In genomic region chr2:127701651-127702394, GRCh38 we compare ENCODE assay signal across 8 cellular contexts. TPM values are rescaled to one million over a fixed set of nuclear protein-coding genes. Genes with fewer than 3 reads are reported as not detected.
DNase-seq lines count a peak whose midpoint lies in the region; ATAC-seq, FAIRE-seq and TF ChIP-seq lines count a peak whose summit lies in the region.

No MANE protein-coding gene starts in this region.

- POLR2A ChIA-PET in endothelial cell of umbilical vein (lab: Charles Lee), result interaction anchor here (0.6 kb wide), 1 partner anchor 27 kb away, joined by 3 read pairs; the partner anchor contains the start of gene LIMS2

- intact Hi-C loops in endothelial cell of umbilical vein (cut with micrococcal nuclease), result loop anchor here (1.0 to 5.0 kb wide), 6 partner anchors 27 to 195 kb away; partner anchors contain the start of genes IWS1 and LIMS2

- H3K27me3 ChIP-seq in endothelial cell of umbilical vein (ENCODE audit: control insufficient read depth in 2 of 2, insufficient read depth in 2 of 2, low read length in 2 of 2) (no peaks in the 10 kb centered on the region), mononuclear cell (ENCODE audit: insufficient read depth, low read length) (no peaks in the 10 kb centered on the region)

- H3K9me1 ChIP-seq in endothelial cell of umbilical vein (replicated peaks; ENCODE audit: control insufficient read depth, extremely low read depth, insufficient read depth, low read length), result no peaks in the 10 kb centered on the region

- peak overlapping the region; percentile 86 for H3K4me2 ChIP-seq in endothelial cell of umbilical vein (ENCODE audit: insufficient read depth, low read length)

- H3K27ac ChIP-seq in endothelial cell of umbilical vein (ENCODE audit: insufficient read depth, low read depth, low read length), result peak overlapping the region; percentile 85

- H3K36me3 ChIP-seq in endothelial cell of umbilical vein (ENCODE audit: control insufficient read depth in 2 of 2, extremely low read depth in 1 of 2, insufficient read depth in 2 of 2, low read length in 2 of 2), result peaks cover 0 to 2% of the 10 kb centered on the region in 2 experiments

- ATAC-seq in GM19455 (IDR thresholded peaks at IDR 0.05; ENCODE audit: unreplicated experiment) (peak; percentile 51), HG03575 (IDR thresholded peaks at IDR 0.05; ENCODE audit: extremely low read depth, insufficient number of reproducible peaks, low FRiP score, unreplicated experiment) (peak; percentile 23)

- dilution Hi-C loops in endothelial cell of umbilical vein (cut with MboI; ENCODE audit: extremely low pct_ligation_motif_present, low sequenced_read_pairs), result no loop called here

- BruUV-seq in endothelial cell of umbilical vein (replicated peaks; lab: Mats Ljungman, UMichigan), result no TSS peak

- peaks cover 11% of the 10 kb centered on the region for H3K79me2 ChIP-seq in endothelial cell of umbilical vein (ENCODE audit: control insufficient read depth, insufficient read depth, low read length)

- H4K20me1 ChIP-seq in endothelial cell of umbilical vein (replicated peaks; ENCODE audit: control insufficient read depth, extremely low read depth, insufficient read depth, low read length), result no peaks in the 10 kb centered on the region

- peak; percentile 68 for FAIRE-seq in endothelial cell of umbilical vein (lab: Jason Lieb, UNC)

- H3K4me1 ChIP-seq in endothelial cell of umbilical vein (ENCODE audit: control insufficient read depth, extremely low read depth, insufficient read depth, low read length), result peaks cover 17% of the 10 kb centered on the region
- peaks cover 42% of the 10 kb centered on the region for H3K4me1 ChIP-seq in mononuclear cell (ENCODE audit: insufficient read depth, low read length)

- DNase-seq in COLO668 (lab: John Stamatoyannopoulos, UW; ENCODE audit: unreplicated experiment), result peak; percentile 90
- peak; percentile 82 for DNase-seq in NOMO-1 treated with DMSO at 0.1 percent for 48 hours (lab: John Stamatoyannopoulos, UW; ENCODE audit: unreplicated experiment)
- DNase-seq in activated CD8-positive, alpha-beta memory T cell treated with anti-CD3 and anti-CD28 coated beads, Interleukin-2, amount 50 U/mL, for 24 hours (ENCODE audit: extremely low read depth), result peak; percentile 41
- peak; percentile 80 for DNase-seq in endothelial cell of umbilical vein (ENCODE audit: low read depth, low spot score)
- peak; percentile 49 to 62 for DNase-seq in stimulated activated CD8-positive, alpha-beta memory T cell treated with anti-CD3 and anti-CD28 coated beads, Interleukin-4, amount 100 ng/mL, for 1 hour (ENCODE audit: low read depth in 2 of 2, low spot score in 1 of 2)

- TF ChIP-seq CTCF in endothelial cell of umbilical vein (IDR thresholded peaks at IDR 0.05; ENCODE audit: extremely low read depth in 1 of 2, insufficient read depth in 1 of 2, low read depth in 1 of 2, low read length in 2 of 2), result peak in 1 of 2 donors; percentile 33

- H3K4me3 ChIP-seq in endothelial cell of umbilical vein (replicated peaks in 1 of 3; ENCODE audit: insufficient read depth in 1 of 3, low read depth in 1 of 3, low read length in 3 of 3) (peak overlapping the region; percentile 40 to 79 (median 45)), mononuclear cell (ENCODE audit: low read length) (peak overlapping the region; percentile 82)

- no peak for TF ChIP-seq POLR2A in endothelial cell of umbilical vein (IDR thresholded peaks at IDR 0.05; ENCODE audit: low read depth, low read length)

- peak overlapping the region; percentile 97 for H2AFZ ChIP-seq in endothelial cell of umbilical vein (ENCODE audit: low read depth, low read length)

- H3K9me3 ChIP-seq in endothelial cell of umbilical vein (replicated peaks; ENCODE audit: control insufficient read depth, insufficient read depth, low read length), result no peaks in the 10 kb centered on the region
- H3K9me3 ChIP-seq in mononuclear cell (ENCODE audit: low read depth, low read length), result no peaks in the 10 kb centered on the region

- CTCF ChIA-PET in endothelial cell of umbilical vein (lab: Charles Lee), result interaction anchor here (0.8 to 3.9 kb wide), 9 partner anchors 9 to 110 kb away, joined by 3 to 44 read pairs (median 4); partner anchors contain the start of gene LIMS2

- H3K9ac ChIP-seq in endothelial cell of umbilical vein (replicated peaks; ENCODE audit: extremely low read depth, insufficient read depth, low read length), result peak overlapping the region; percentile 87

TF ChIP-seq in endothelial cell of umbilical vein, 7 proteins besides CTCF, POLR2A, EP300 and RAD21:
- TF ChIP-seq FOS (IDR thresholded peaks at IDR 0.05; ENCODE audit: borderline replicate concordance, insufficient read depth, low read length) (no peak), JUN (IDR thresholded peaks at IDR 0.05; ENCODE audit: borderline replicate concordance, insufficient read depth, insufficient read length, low read depth) (no peak), MYC (IDR thresholded peaks at IDR 0.05; ENCODE audit: low read depth, low read length) (peak; percentile 36), GATA2 (IDR thresholded peaks at IDR 0.05; ENCODE audit: insufficient read depth, insufficient read length, low read depth, low read length) (no peak), POLR2AphosphoS5 (IDR thresholded peaks at IDR 0.05; ENCODE audit: insufficient read depth, low read depth, low read length) (peak; percentile 57), EZH2 (IDR thresholded peaks at IDR 0.05; ENCODE audit: borderline replicate concordance, low read depth, low read length, severe bottlenecking) (no peak)
- TF ChIP-seq, protein P1, sequence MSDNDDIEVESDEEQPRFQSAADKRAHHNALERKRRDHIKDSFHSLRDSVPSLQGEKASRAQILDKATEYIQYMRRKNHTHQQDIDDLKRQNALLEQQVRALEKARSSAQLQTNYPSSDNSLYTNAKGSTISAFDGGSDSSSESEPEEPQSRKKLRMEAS (IDR thresholded peaks at IDR 0.05; ENCODE audit: insufficient read depth, insufficient read length), result peak; percentile 66
TF ChIP-seq in endothelial cell of umbilical vein: peak in this region for 3.

RNA-seq across cellular contexts. Expression of gene SFT2D3, which starts 0.5 kb away (rescaled TPM):
- total RNA-seq in endothelial cell of umbilical vein (4.4 and 4.7 TPM in 2 replicates), mononuclear cell (14.8 TPM)
- polyA plus RNA-seq in endothelial cell of umbilical vein, result 4.1 and 4.5 TPM in 2 replicates
- 3.3 and 3.4 TPM in 2 replicates for polyA plus RNA-seq in endothelial cell of umbilical vein (2011; cell fraction: cytosol; rRNA removed)
- 1.6 and 2.5 TPM in 2 replicates for polyA plus RNA-seq in endothelial cell of umbilical vein (2011; cell fraction: nucleus; rRNA removed)
- polyA plus RNA-seq in endothelial cell of umbilical vein (2012), result not detected in 2 replicates
- polyA minus RNA-seq in endothelial cell of umbilical vein, result 2.6 and 2.7 TPM in 2 replicates
- 1.4 TPM for polyA minus RNA-seq in endothelial cell of umbilical vein (2011; cell fraction: cytosol; rRNA and poly(A)+ RNA removed)
- polyA minus RNA-seq in endothelial cell of umbilical vein (2011; cell fraction: nucleus; rRNA and poly(A)+ RNA removed), result 3.3 and 3.6 TPM in 2 replicates

RNA-seq across cellular contexts. Expression of gene LIMS2, which starts 26.5 kb away (rescaled TPM):
- total RNA-seq in endothelial cell of umbilical vein, result 45.7 and 48.3 TPM in 2 replicates
- 55.6 and 77.3 TPM in 2 replicates for polyA plus RNA-seq in endothelial cell of umbilical vein
- 26.1 and 29.1 TPM in 2 replicates for polyA plus RNA-seq in endothelial cell of umbilical vein (2011; cell fraction: cytosol; rRNA removed)
- polyA plus RNA-seq in endothelial cell of umbilical vein (2011; cell fraction: nucleus; rRNA removed), result 86.3 and 120 TPM in 2 replicates
- 14.1 and 24.9 TPM in 2 replicates for polyA plus RNA-seq in endothelial cell of umbilical vein (2012)
- 28.1 and 45.7 TPM in 2 replicates for polyA minus RNA-seq in endothelial cell of umbilical vein
- not detected for polyA minus RNA-seq in endothelial cell of umbilical vein (2011; cell fraction: cytosol; rRNA and poly(A)+ RNA removed)
- polyA minus RNA-seq in endothelial cell of umbilical vein (2011; cell fraction: nucleus; rRNA and poly(A)+ RNA removed), result 21.7 and 33.5 TPM in 2 replicates
- 1.2 TPM for total RNA-seq in mononuclear cell

RNA-seq across cellular contexts. Expression of gene GPR17, which starts 55.9 kb away (rescaled TPM):
- not detected in 2 replicates for total RNA-seq in endothelial cell of umbilical vein
- 0.10 and 0.11 TPM in 2 replicates for polyA plus RNA-seq in endothelial cell of umbilical vein
- 0.04 TPM in 2 replicates for polyA plus RNA-seq in endothelial cell of umbilical vein (2011; cell fraction: cytosol; rRNA removed)
- not detected in 2 replicates for polyA plus RNA-seq in endothelial cell of umbilical vein (2011; cell fraction: nucleus; rRNA removed)
- 0.10 and 0.15 TPM in 2 replicates for polyA plus RNA-seq in endothelial cell of umbilical vein (2012)
- polyA minus RNA-seq in endothelial cell of umbilical vein, result not detected in 2 replicates
- not detected for polyA minus RNA-seq in endothelial cell of umbilical vein (2011; cell fraction: cytosol; rRNA and poly(A)+ RNA removed)
- not detected in 2 replicates for polyA minus RNA-seq in endothelial cell of umbilical vein (2011; cell fraction: nucleus; rRNA and poly(A)+ RNA removed)
- total RNA-seq in mononuclear cell, result not detected

Comparison
In these comparisons a context has a peak if more than half of its experiments do, and no peak if none do; other contexts are left out.
1. Peak in every context shown above with its lines: DNase-seq, ATAC-seq, H3K4me3 ChIP-seq and H3K27ac ChIP-seq.
2. RNA of gene LIMS2, which starts 26.5 kb away (total RNA-seq): 45.7 to 48.3 TPM in endothelial cell of umbilical vein; 1.2 TPM in mononuclear cell (single experiment); every median in the first group is over 10 times any median in the second.